Comparison of ENCODE assay signal across 13 cellular contexts in the genomic region with DNA sequence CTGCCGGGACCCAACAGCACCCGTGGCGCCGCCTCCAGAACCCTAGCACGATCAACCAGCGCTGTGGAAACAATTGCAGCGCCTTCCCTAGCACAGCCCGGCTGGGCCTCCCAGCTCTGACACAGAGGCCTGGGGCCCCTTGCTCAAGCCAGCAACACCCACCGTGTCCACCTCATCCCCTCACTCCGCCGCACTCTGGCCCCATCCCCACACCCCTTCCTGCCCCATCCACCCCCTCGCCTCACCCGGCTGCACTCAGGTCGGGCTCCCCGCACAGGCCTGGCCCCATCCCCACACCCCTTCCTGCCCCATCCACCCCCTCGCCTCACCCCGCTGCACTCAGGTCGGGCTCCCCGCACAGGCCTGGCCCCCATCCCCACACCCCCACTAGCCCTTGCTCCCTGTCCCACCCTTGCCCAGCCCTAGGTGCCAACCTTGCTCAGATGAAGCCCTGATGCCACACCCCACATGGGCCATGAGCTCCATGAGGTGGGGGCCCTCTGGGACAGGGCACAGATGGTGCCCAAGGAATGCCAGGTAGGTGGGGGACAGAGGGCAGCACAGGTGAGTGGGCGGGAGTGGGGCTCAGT. TPM values are rescaled to one million over a fixed set of nuclear protein-coding genes. Genes with fewer than 3 reads are reported as not detected.
DNase-seq lines count a peak whose midpoint lies in the region; ATAC-seq and TF ChIP-seq lines count a peak whose summit lies in the region.
"Had no signal": no experiment of that assay in that cellular context is flagged by ENCODE, and none has a peak within 500 bp of the region (broad histone marks: within the 10 kb centered on the region; RNA-seq: fewer than 3 reads in every experiment).

No MANE protein-coding gene starts in this region.

- no peaks in the 10 kb centered on the region for H3K9me3 Mint-ChIP-seq in CD14-positive monocyte
- H3K9me3 Mint-ChIP-seq: H9 had no signal

- H3K4me2 ChIP-seq in osteoblast (ENCODE audit: insufficient read depth, low read length) = no peak overlapping the region

- no peaks in the 10 kb centered on the region for H3K36me3 ChIP-seq in osteoblast (ENCODE audit: insufficient read depth, low read length)
- H3K36me3 ChIP-seq: MG63 had no signal

- intact Hi-C loops in CD14-positive monocyte (cut with micrococcal nuclease) = no loop called here
- intact Hi-C loops in right cardiac atrium (cut with DNase I) = no loop called here

- H3K4me3 ChIP-seq in right cardiac atrium (ENCODE audit: low read length) (no peak overlapping the region), osteoblast (ENCODE audit: insufficient read depth, low read length) (no peak overlapping the region)
- H3K4me3 ChIP-seq: MG63 had no signal

- no peak overlapping the region for H3K27ac Mint-ChIP-seq in CD14-positive monocyte
- H3K27ac Mint-ChIP-seq: H9 had no signal

- no peaks in the 10 kb centered on the region for H3K36me3 Mint-ChIP-seq in CD14-positive monocyte

- H3K27me3 Mint-ChIP-seq in CD14-positive monocyte (ENCODE audit: low read depth in 3 of 3) = peaks cover 1 to 6% (median 3%) of the 10 kb centered on the region in 3 donors

- H3K79me2 ChIP-seq in osteoblast (ENCODE audit: insufficient read depth, low read length) = no peaks in the 10 kb centered on the region

- H3K27me3 ChIP-seq in right cardiac atrium (ENCODE audit: control insufficient read depth, insufficient read depth) (no peaks in the 10 kb centered on the region), osteoblast (ENCODE audit: insufficient read depth, low read length) (no peaks in the 10 kb centered on the region)
- H3K27me3 ChIP-seq: MG63 had no signal

- TF ChIP-seq CTCF in CD14-positive monocyte (IDR thresholded peaks at IDR 0.05) (no peak), osteoblast (IDR thresholded peaks at IDR 0.05; ENCODE audit: extremely low read depth, low read depth, low read length) (no peak)

- 86% methylated on average over 20 of the region's 20 CpGs for WGBS in right cardiac atrium

- ATAC-seq in right cardiac atrium (no peak), GM18520 (IDR thresholded peaks at IDR 0.05; ENCODE audit: unreplicated experiment) (no peak), HG03097 (IDR thresholded peaks at IDR 0.05; ENCODE audit: low FRiP score, unreplicated experiment) (no peak)

- H4K20me1 ChIP-seq in osteoblast (ENCODE audit: insufficient read depth, low read length) = no peaks in the 10 kb centered on the region

- H3K27ac ChIP-seq in right cardiac atrium (ENCODE audit: low read length) (no peak overlapping the region), osteoblast (ENCODE audit: low read depth, low read length) (no peak overlapping the region)

- peak; percentile 54 for DNase-seq in activated effector memory CD4-positive, alpha-beta T cell treated with anti-CD3 and anti-CD28 coated beads, Interleukin-2, amount 50 U/mL, for 16 hours
- no peak for DNase-seq in activated effector memory CD4-positive, alpha-beta T cell treated with Interleukin-2 at 50 U/mL for 16 hours
- DNase-seq in CD14-positive monocyte (ENCODE audit: low spot score) (peak; percentile 27), right cardiac atrium (peak in 2 of 3 donors; percentile 5 to 36), osteoblast (ENCODE audit: insufficient read length, low spot score, missing footprints) (peak; percentile 54), foreskin melanocyte (no peak)
- DNase-seq: COR-L47, H9, MG63, NCI-H1092 treated with DMSO at 0.1 percent for 48 hours, NCI-H510A treated with DMSO at 0.1 percent for 48 hours had no signal

- H3K4me1 ChIP-seq in right cardiac atrium (ENCODE audit: control insufficient read depth, insufficient read depth, low read length) (no peaks in the 10 kb centered on the region), osteoblast (ENCODE audit: insufficient read depth, low read length) (no peaks in the 10 kb centered on the region)

- H3K9me3 ChIP-seq in right cardiac atrium (ENCODE audit: control insufficient read depth, low read length) (no peaks in the 10 kb centered on the region), osteoblast (ENCODE audit: low read depth, low read length) (no peaks in the 10 kb centered on the region)
- H3K9me3 ChIP-seq: MG63 had no signal

- H2AFZ ChIP-seq in osteoblast (ENCODE audit: low read length) = no peak overlapping the region

- H3K4me1 Mint-ChIP-seq in CD14-positive monocyte = no peaks in the 10 kb centered on the region

- H3K4me3 Mint-ChIP-seq in CD14-positive monocyte = no peak overlapping the region
- H3K4me3 Mint-ChIP-seq: H9 had no signal

RNA-seq across cellular contexts. Expression of gene KIF1A, which starts 28.7 kb away (rescaled TPM):
- polyA plus RNA-seq in CD14-positive monocyte (not detected), right cardiac atrium (45.7 TPM)
- total RNA-seq in right cardiac atrium (10 to 100 TPM; 45.3 to 83.0 (median 66.9) TPM), osteoblast (under 0.01 TPM in 1 of 2 replicates, not detected in the other)

Comparison
In these comparisons a context has a peak if more than half of its experiments do, and no peak if none do; other contexts are left out.
1. DNase-seq: peak in activated effector memory CD4-positive, alpha-beta T cell treated with anti-CD3 and anti-CD28 coated beads, Interleukin-2, amount 50 U/mL, for 16 hours (single experiment), CD14-positive monocyte (single experiment), right cardiac atrium (2 of 3) and osteoblast (single experiment); none in activated effector memory CD4-positive, alpha-beta T cell treated with Interleukin-2 at 50 U/mL for 16 hours (single experiment) and foreskin melanocyte (single experiment).
2. RNA of gene KIF1A, which starts 28.7 kb away (total RNA-seq): 45.3 to 83.0 TPM in right cardiac atrium; under 0.01 TPM in osteoblast; every median in the first group is over 10 times any median in the second.